1 cellular context compared by ENCODE assay signal in genomic region chr7:118183586-118184391, GRCh38.
TF ChIP-seq lines count a peak whose summit lies in the region.

Gene LSM8, plus strand, starts transcription at chr7:118184164. Its CDS starts 60 bp downstream, at chr7:118184224.

TF ChIP-seq in K562, 482 proteins besides CTCF, POLR2A, EP300 and RAD21 (continued from another document and continues in another):
- TF ChIP-seq ZNF407 (IDR thresholded peaks at IDR 0.05; ENCODE audit: low read depth) (no peak), TFAM (CRISPR knock-in tag; conservative IDR thresholded peaks at IDR 0.05) (no peak), KLF16 (IDR thresholded peaks at IDR 0.05) (no peak), BRD9 (IDR thresholded peaks at IDR 0.05; ENCODE audit: low read depth, partially characterized antibody) (peak; percentile 83), ZNF12 (CRISPR knock-in tag; IDR thresholded peaks at IDR 0.05) (0 out of 2 replicates have a peak, but pooled peaks have one; percentile 48), ZNF668 (CRISPR knock-in tag; IDR thresholded peaks at IDR 0.05) (no peak), LCOR (CRISPR knock-in tag; IDR thresholded peaks at IDR 0.05) (peak; percentile 97), BCL6 (CRISPR knock-in tag; IDR thresholded peaks at IDR 0.05) (no peak), GTF2A2 (tag; IDR thresholded peaks at IDR 0.05) (no peak), NRF1 (conservative IDR thresholded peaks at IDR 0.05 in 1 of 2, IDR thresholded peaks at IDR 0.05 in 1 of 2) (peak; percentile 96 to 97), STAT5A (IDR thresholded peaks at IDR 0.05; ENCODE audit: borderline replicate concordance, low read length) (no peak; the same call in 1 of the 2 replicates), MTA3 (IDR thresholded peaks at IDR 0.05; ENCODE audit: borderline replicate concordance) (peak; percentile 67; the same call in 1 of the 2 replicates), ZBTB26 (CRISPR knock-in tag; IDR thresholded peaks at IDR 0.05) (peak; percentile 99), ZNF175 (CRISPR knock-in tag; IDR thresholded peaks at IDR 0.05; ENCODE audit: low read depth) (peak; percentile 46; the same call in 1 of the 2 replicates), LARP7 (IDR thresholded peaks at IDR 0.05) (peak; percentile 95), HNRNPL (IDR thresholded peaks at IDR 0.05; ENCODE audit: low read depth, low read length) (no peak), ELF1 (tag; IDR thresholded peaks at IDR 0.05) (peak; percentile 97), MAFK (IDR thresholded peaks at IDR 0.05; ENCODE audit: low read length) (no peak; the same call in 1 of the 2 replicates), SIRT6 (IDR thresholded peaks at IDR 0.05; ENCODE audit: low read depth, low read length) (no peak), FOS (IDR thresholded peaks at IDR 0.05; ENCODE audit: extremely low read depth, insufficient read length) (no peak), EHMT2 (IDR thresholded peaks at IDR 0.05) (peak; percentile 85), SAFB (IDR thresholded peaks at IDR 0.05; ENCODE audit: borderline replicate concordance, low read depth, low read length) (no peak), TCF3 (CRISPR knock-in tag; IDR thresholded peaks at IDR 0.05) (no peak; the same call in 1 of the 2 replicates), MTA2 (IDR thresholded peaks at IDR 0.05; ENCODE audit: low read depth) (no peak), U2AF2 (optimal IDR thresholded peaks at IDR 0.05; ENCODE audit: low read depth, low read length) (no peak), NFE2L1 (tag; IDR thresholded peaks at IDR 0.05; ENCODE audit: borderline replicate concordance, low read depth) (no peak), NCOA4 (IDR thresholded peaks at IDR 0.05; ENCODE audit: partially characterized antibody) (peak; percentile 73), ZFX (CRISPR knock-in tag; IDR thresholded peaks at IDR 0.05) (peak; percentile 98), ZKSCAN3 (CRISPR knock-in tag; IDR thresholded peaks at IDR 0.05) (no peak), NR2C1 (IDR thresholded peaks at IDR 0.05) (no peak), NR2C1 (tag; IDR thresholded peaks at IDR 0.05) (peak; percentile 51; the same call in 1 of the 2 replicates), POLR2H (tag; IDR thresholded peaks at IDR 0.05; ENCODE audit: low read depth) (peak; percentile 97), ZNF134 (CRISPR knock-in tag; conservative IDR thresholded peaks at IDR 0.05) (no peak), GATAD2B (IDR thresholded peaks at IDR 0.05; ENCODE audit: borderline replicate concordance) (no peak; the same call in 1 of the 2 replicates), FOXK1 (CRISPR knock-in tag; IDR thresholded peaks at IDR 0.05; ENCODE audit: borderline replicate concordance) (peak; percentile 66; the same call in 1 of the 2 replicates), KAT2B (IDR thresholded peaks at IDR 0.05; ENCODE audit: low read depth, low read length) (no peak), RNF2 (IDR thresholded peaks at IDR 0.05) (no peak; the same call in 1 of the 2 replicates)
- TF ChIP-seq, protein P1, sequence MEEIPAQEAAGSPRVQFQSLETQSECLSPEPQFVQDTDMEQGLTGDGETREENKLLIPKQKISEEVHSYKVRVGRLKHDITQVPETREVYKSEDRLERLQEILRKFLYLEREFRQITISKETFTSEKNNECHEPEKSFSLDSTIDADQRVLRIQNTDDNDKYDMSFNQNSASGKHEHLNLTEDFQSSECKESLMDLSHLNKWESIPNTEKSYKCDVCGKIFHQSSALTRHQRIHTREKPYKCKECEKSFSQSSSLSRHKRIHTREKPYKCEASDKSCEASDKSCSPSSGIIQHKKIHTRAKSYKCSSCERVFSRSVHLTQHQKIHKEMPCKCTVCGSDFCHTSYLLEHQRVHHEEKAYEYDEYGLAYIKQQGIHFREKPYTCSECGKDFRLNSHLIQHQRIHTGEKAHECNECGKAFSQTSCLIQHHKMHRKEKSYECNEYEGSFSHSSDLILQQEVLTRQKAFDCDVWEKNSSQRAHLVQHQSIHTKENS (CRISPR knock-in tag; IDR thresholded peaks at IDR 0.05): no peak
- TF ChIP-seq, protein P2, sequence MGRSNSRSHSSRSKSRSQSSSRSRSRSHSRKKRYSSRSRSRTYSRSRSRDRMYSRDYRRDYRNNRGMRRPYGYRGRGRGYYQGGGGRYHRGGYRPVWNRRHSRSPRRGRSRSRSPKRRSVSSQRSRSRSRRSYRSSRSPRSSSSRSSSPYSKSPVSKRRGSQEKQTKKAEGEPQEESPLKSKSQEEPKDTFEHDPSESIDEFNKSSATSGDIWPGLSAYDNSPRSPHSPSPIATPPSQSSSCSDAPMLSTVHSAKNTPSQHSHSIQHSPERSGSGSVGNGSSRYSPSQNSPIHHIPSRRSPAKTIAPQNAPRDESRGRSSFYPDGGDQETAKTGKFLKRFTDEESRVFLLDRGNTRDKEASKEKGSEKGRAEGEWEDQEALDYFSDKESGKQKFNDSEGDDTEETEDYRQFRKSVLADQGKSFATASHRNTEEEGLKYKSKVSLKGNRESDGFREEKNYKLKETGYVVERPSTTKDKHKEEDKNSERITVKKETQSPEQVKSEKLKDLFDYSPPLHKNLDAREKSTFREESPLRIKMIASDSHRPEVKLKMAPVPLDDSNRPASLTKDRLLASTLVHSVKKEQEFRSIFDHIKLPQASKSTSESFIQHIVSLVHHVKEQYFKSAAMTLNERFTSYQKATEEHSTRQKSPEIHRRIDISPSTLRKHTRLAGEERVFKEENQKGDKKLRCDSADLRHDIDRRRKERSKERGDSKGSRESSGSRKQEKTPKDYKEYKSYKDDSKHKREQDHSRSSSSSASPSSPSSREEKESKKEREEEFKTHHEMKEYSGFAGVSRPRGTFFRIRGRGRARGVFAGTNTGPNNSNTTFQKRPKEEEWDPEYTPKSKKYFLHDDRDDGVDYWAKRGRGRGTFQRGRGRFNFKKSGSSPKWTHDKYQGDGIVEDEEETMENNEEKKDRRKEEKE (IDR thresholded peaks at IDR 0.05; ENCODE audit: borderline replicate concordance in 1 of 2, control insufficient read depth in 1 of 2, low read depth in 2 of 2, low read length in 1 of 2): 0 out of 4 replicates have a peak, but pooled peaks of 1 of the 2 experiments have one; percentile 13
- TF ChIP-seq, protein P3, sequence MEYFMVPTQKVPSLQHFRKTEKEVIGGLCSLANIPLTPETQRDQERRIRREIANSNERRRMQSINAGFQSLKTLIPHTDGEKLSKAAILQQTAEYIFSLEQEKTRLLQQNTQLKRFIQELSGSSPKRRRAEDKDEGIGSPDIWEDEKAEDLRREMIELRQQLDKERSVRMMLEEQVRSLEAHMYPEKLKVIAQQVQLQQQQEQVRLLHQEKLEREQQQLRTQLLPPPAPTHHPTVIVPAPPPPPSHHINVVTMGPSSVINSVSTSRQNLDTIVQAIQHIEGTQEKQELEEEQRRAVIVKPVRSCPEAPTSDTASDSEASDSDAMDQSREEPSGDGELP (CRISPR knock-in tag; IDR thresholded peaks at IDR 0.05; ENCODE audit: borderline replicate concordance): peak; percentile 89
- TF ChIP-seq, protein P4, sequence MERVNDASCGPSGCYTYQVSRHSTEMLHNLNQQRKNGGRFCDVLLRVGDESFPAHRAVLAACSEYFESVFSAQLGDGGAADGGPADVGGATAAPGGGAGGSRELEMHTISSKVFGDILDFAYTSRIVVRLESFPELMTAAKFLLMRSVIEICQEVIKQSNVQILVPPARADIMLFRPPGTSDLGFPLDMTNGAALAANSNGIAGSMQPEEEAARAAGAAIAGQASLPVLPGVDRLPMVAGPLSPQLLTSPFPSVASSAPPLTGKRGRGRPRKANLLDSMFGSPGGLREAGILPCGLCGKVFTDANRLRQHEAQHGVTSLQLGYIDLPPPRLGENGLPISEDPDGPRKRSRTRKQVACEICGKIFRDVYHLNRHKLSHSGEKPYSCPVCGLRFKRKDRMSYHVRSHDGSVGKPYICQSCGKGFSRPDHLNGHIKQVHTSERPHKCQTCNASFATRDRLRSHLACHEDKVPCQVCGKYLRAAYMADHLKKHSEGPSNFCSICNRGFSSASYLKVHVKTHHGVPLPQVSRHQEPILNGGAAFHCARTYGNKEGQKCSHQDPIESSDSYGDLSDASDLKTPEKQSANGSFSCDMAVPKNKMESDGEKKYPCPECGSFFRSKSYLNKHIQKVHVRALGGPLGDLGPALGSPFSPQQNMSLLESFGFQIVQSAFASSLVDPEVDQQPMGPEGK (CRISPR knock-in tag; IDR thresholded peaks at IDR 0.05; ENCODE audit: borderline replicate concordance): no peak
- TF ChIP-seq, protein P5, sequence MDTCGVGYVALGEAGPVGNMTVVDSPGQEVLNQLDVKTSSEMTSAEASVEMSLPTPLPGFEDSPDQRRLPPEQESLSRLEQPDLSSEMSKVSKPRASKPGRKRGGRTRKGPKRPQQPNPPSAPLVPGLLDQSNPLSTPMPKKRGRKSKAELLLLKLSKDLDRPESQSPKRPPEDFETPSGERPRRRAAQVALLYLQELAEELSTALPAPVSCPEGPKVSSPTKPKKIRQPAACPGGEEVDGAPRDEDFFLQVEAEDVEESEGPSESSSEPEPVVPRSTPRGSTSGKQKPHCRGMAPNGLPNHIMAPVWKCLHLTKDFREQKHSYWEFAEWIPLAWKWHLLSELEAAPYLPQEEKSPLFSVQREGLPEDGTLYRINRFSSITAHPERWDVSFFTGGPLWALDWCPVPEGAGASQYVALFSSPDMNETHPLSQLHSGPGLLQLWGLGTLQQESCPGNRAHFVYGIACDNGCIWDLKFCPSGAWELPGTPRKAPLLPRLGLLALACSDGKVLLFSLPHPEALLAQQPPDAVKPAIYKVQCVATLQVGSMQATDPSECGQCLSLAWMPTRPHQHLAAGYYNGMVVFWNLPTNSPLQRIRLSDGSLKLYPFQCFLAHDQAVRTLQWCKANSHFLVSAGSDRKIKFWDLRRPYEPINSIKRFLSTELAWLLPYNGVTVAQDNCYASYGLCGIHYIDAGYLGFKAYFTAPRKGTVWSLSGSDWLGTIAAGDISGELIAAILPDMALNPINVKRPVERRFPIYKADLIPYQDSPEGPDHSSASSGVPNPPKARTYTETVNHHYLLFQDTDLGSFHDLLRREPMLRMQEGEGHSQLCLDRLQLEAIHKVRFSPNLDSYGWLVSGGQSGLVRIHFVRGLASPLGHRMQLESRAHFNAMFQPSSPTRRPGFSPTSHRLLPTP (IDR thresholded peaks at IDR 0.05; ENCODE audit: borderline replicate concordance, extremely low read depth, insufficient read length): no peak
- TF ChIP-seq, protein P6, sequence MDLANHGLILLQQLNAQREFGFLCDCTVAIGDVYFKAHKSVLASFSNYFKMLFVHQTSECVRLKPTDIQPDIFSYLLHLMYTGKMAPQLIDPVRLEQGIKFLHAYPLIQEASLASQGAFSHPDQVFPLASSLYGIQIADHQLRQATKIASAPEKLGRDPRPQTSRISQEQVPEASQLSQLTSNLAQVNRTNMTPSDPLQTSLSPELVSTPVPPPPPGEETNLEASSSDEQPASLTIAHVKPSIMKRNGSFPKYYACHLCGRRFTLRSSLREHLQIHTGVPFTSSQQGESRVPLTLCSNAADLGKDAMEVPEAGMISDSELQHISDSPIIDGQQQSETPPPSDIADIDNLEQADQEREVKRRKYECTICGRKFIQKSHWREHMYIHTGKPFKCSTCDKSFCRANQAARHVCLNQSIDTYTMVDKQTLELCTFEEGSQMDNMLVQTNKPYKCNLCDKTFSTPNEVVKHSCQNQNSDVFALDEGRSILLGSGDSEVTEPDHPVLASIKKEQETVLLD (IDR thresholded peaks at IDR 0.05): peak; percentile 97
